Comparison of ENCODE assay signal across 18 cellular contexts in genomic region chr11:67715801-67716200, GRCh38. TPM values are rescaled to one million over a fixed set of nuclear protein-coding genes. Genes with fewer than 3 reads are reported as not detected.
"Had no signal": no experiment of that assay in that cellular context is flagged by ENCODE, and none has a peak within 500 bp of the region (broad histone marks: within the 10 kb centered on the region; RNA-seq: fewer than 3 reads in every experiment).

No MANE protein-coding gene starts in this region.

RNA-seq across cellular contexts. Expression of gene ALDH3B2, which starts 41.4 kb away (rescaled TPM):
- total RNA-seq: activated B cell treated with CpG ODN at 0.5 μM for 24 hours; activated CD4-positive, alpha-beta memory T cell treated with anti-CD3 and anti-CD28 coated beads for 36 hours; activated CD4-positive, alpha-beta T cell treated with anti-CD3 and anti-CD28 coated beads, Interleukin-2, amount 10 ng/mL, durations not matched to agents 24 days and 14 days; activated CD8-positive, alpha-beta memory T cell treated with anti-CD3 and anti-CD28 coated beads for 36 hours; activated CD8-positive, alpha-beta T cell treated with anti-CD3 and anti-CD28 coated beads for 36 hours; activated naive CD4-positive, alpha-beta T cell treated with anti-CD3 and anti-CD28 coated beads for 36 hours; activated naive CD4-positive, alpha-beta T cell treated with anti-CD3 and anti-CD28 coated beads, Interleukin-2, amount 50 U/mL, for 72 hours; activated naive CD8-positive, alpha-beta T cell treated with anti-CD3 and anti-CD28 coated beads for 36 hours; activated T-cell treated with anti-CD3 and anti-CD28 coated beads, Interleukin-2, amount 50 U/mL, for 4 hours; activated T-cell treated with anti-CD3 and anti-CD28 coated beads, Interleukin-2, amount 50 U/mL, for 72 hours; activated T-helper 1 cell treated with anti-CD3 and anti-CD28 coated beads, Interleukin-12 subunit alpha, Interleukin-12 subunit beta, Interleukin-2, Interleukin-4 antibody, amounts not matched to agents 30 ng/mL and 10 ng/mL and 1 ng/mL, durations not matched to agents 14 hours and 24 hours and 36 hours; activated T-helper 17 cell treated with anti-CD3 and anti-CD28 coated beads, Interleukin-2, amount 50 U/mL, for 72 hours; adrenal gland; aorta; astrocyte; body of pancreas; cardiac septum; cerebellum had no signal
